In the genomic region with DNA sequence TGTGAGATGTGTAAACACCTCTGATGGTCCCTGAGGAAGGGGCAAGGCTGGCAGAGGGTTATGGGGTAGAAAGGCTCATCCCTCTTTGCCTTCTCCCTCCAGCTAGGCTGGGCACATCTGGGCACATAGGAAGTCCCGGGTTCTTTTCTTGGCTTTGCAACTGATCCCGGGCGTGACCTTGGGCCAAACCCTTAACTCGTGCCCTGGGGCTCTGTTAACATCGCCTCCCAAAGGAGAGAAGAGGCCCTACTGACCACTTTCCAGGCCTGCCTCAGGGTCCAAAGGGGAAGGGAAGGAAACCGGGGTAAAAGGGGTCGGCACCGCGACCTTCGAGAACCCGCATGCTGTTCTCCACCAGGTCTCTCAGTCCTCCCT, we compare ENCODE assay signal across 9 cellular contexts. TPM values are rescaled to one million over a fixed set of nuclear protein-coding genes. Genes with fewer than 3 reads are reported as not detected.
A peak's percentile ranks its signal among the peaks of the same experiment; 100 is the strongest.
DNase-seq lines count a peak whose midpoint lies in the region; ATAC-seq and TF ChIP-seq lines count a peak whose summit lies in the region.
"Had no signal": no experiment of that assay in that cellular context is flagged by ENCODE, and none has a peak within 500 bp of the region (broad histone marks: within the 10 kb centered on the region; RNA-seq: fewer than 3 reads in every experiment).

No MANE protein-coding gene starts in this region.

- no TSS peak for BruUV-seq in Calu3 (replicated peaks; lab: Mats Ljungman, UMichigan)

- peaks cover 40% of the 10 kb centered on the region for H3K27me3 Mint-ChIP-seq in Calu3 (ENCODE audit: unreplicated experiment)

- no peaks in the 10 kb centered on the region for H3K9me3 ChIP-seq in RWPE2 (ENCODE audit: severe bottlenecking)

- H3K4me3 Mint-ChIP-seq in Calu3 (ENCODE audit: low read depth, unreplicated experiment): peak overlapping the region; percentile 74

- H3K4me3 ChIP-seq in RWPE2 (ENCODE audit: severe bottlenecking) (peak overlapping the region; percentile 51), foreskin fibroblast (ENCODE audit: low read depth in 1 of 2, low read length in 2 of 2) (peak overlapping the region; percentile 41 to 70), rectal smooth muscle tissue (ENCODE audit: low read length) (peak overlapping the region; percentile 81)

- H3K27ac ChIP-seq in RWPE2 (ENCODE audit: poor library complexity, severe bottlenecking) (no peak overlapping the region), rectal smooth muscle tissue (ENCODE audit: low read depth, low read length) (peak overlapping the region; percentile 82)
- H3K27ac ChIP-seq: epithelial cell of prostate had no signal

- no peaks in the 10 kb centered on the region for H3K36me3 ChIP-seq in RWPE2 (ENCODE audit: low read depth)
- H3K36me3 ChIP-seq in rectal smooth muscle tissue (ENCODE audit: control insufficient read depth, insufficient read depth, low read length): peaks cover 2% of the 10 kb centered on the region

- intact Hi-C loops in Calu3 (cut with micrococcal nuclease; ENCODE audit: unreplicated experiment): no loop called here

- ATAC-seq in RWPE2 (ENCODE audit: low read depth) (no peak), HG03460 (IDR thresholded peaks at IDR 0.05; ENCODE audit: unreplicated experiment) (no peak), HG03565 (IDR thresholded peaks at IDR 0.05; ENCODE audit: unreplicated experiment) (no peak)

- no peaks in the 10 kb centered on the region for H3K9me3 Mint-ChIP-seq in Calu3 (ENCODE audit: low read depth, unreplicated experiment)

- peaks cover 17% of the 10 kb centered on the region for H3K4me1 ChIP-seq in RWPE2 (ENCODE audit: insufficient read depth, poor library complexity, severe bottlenecking)
- H3K4me1 ChIP-seq in rectal smooth muscle tissue (ENCODE audit: control insufficient read depth, insufficient read depth, low read length): peaks cover 10% of the 10 kb centered on the region

- no peak for TF ChIP-seq CTCF in Calu3 (IDR thresholded peaks at IDR 0.05; ENCODE audit: unreplicated experiment)
- no peak for TF ChIP-seq CTCF in RWPE2 (IDR thresholded peaks at IDR 0.05; ENCODE audit: poor library complexity, severe bottlenecking)
- TF ChIP-seq CTCF in foreskin fibroblast (IDR thresholded peaks at IDR 0.05; ENCODE audit: low read depth, low read length): no peak

- H3K27ac Mint-ChIP-seq in Calu3 (ENCODE audit: unreplicated experiment): no peak overlapping the region

- no peak for DNase-seq in Calu3
- DNase-seq in RWPE2 (ENCODE audit: low spot score): no peak
- DNase-seq in foreskin fibroblast: no peak
- no peak for DNase-seq in activated effector memory CD4-positive, alpha-beta T cell treated with anti-CD3 and anti-CD28 coated beads, Interleukin-2, amount 50 U/mL, for 16 hours
- no peak for DNase-seq in midbrain (lab: John Stamatoyannopoulos, UW)

- H3K36me3 Mint-ChIP-seq in Calu3 (ENCODE audit: insufficient read depth, unreplicated experiment): peaks cover 34% of the 10 kb centered on the region

- H3K4me1 Mint-ChIP-seq in Calu3 (ENCODE audit: low read depth, unreplicated experiment): peaks cover 18% of the 10 kb centered on the region

- H3K27me3 ChIP-seq in RWPE2 (ENCODE audit: insufficient read depth, poor library complexity, severe bottlenecking) (no peaks in the 10 kb centered on the region), rectal smooth muscle tissue (ENCODE audit: control insufficient read depth, insufficient read depth, low read length) (no peaks in the 10 kb centered on the region)

- peak overlapping the region; percentile 61 for H3K9ac ChIP-seq in rectal smooth muscle tissue (ENCODE audit: low read length)

- CTCF ChIA-PET in Calu3 (lab: Charles Lee): interaction anchor here (0.6 kb wide), 1 partner anchor 186 kb away, joined by 4 read pairs; no protein-coding TSS in a partner anchor

RNA-seq across cellular contexts. Expression of a gene that starts 0.5 kb away (rescaled TPM):
- 2.7 and 3.1 TPM in 2 replicates for total RNA-seq in Calu3 (2022)

RNA-seq across cellular contexts. Expression of a gene that starts 2.3 kb away (rescaled TPM):
- 17.6 and 20.0 TPM in 2 replicates for total RNA-seq in Calu3 (2022)

RNA-seq across cellular contexts. Expression of a gene that starts 44.6 kb away (rescaled TPM):
- total RNA-seq in Calu3 (2022): 1.4 and 1.6 TPM in 2 replicates

RNA-seq across cellular contexts. Expression of a gene that starts 50.0 kb away (rescaled TPM):
- total RNA-seq in Calu3 (2022): 40.6 and 44.6 TPM in 2 replicates
